1 cellular context compared by ENCODE assay signal in genomic region chr6:113823916-113824315, GRCh38.
TF ChIP-seq lines count a peak whose summit lies in the region.

No MANE protein-coding gene starts in this region.

TF ChIP-seq in GM23338, 12 proteins besides CTCF, POLR2A, EP300 and RAD21 (continued from another document):
- no peak for TF ChIP-seq ZNF462 (CRISPR knock-in tag; IDR thresholded peaks at IDR 0.05)
